Comparison of ENCODE assay signal across 21 cellular contexts in genomic region chr1:173489929-173490328, GRCh38.
"Had no signal": no experiment of that assay in that cellular context is flagged by ENCODE, and none has a peak within 500 bp of the region (broad histone marks: within the 10 kb centered on the region; RNA-seq: fewer than 3 reads in every experiment).

No MANE protein-coding gene starts in this region.

- DNase-seq: activated CD4-positive, alpha-beta memory T cell treated with anti-CD3 and anti-CD28 coated beads, Interleukin-2, amount 10 ng/mL, durations not matched to agents 7 days and 5 days; activated CD4-positive, alpha-beta T cell treated with anti-CD3 and anti-CD28 coated beads for 48 hours; activated effector memory CD4-positive, alpha-beta T cell treated with anti-CD3 and anti-CD28 coated beads, Interleukin-2, amount 50 U/mL, for 16 hours; activated naive CD4-positive, alpha-beta T cell treated with anti-CD3 and anti-CD28 coated beads, Interleukin-2, amount 10 ng/mL, durations not matched to agents 7 days and 5 days; amygdala; colonic mucosa; dorsolateral prefrontal cortex; effector memory CD8-positive, alpha-beta T cell; hypothalamus; pancreas; right lobe of liver; stimulated activated CD4-positive, alpha-beta T cell treated with anti-CD3 and anti-CD28 coated beads, Interleukin-2, amount 100 ng/mL, for 48 hours; stimulated activated CD8-positive, alpha-beta memory T cell treated with anti-CD3 and anti-CD28 coated beads, Interleukin-4, amount 100 ng/mL, for 48 hours; stimulated activated naive CD4-positive, alpha-beta T cell; T1000; upper lobe of right lung had no signal

- H3K4me1 Mint-ChIP-seq: activated CD4-positive, alpha-beta memory T cell treated with anti-CD3 and anti-CD28 coated beads, Interleukin-2, amount 10 ng/mL, durations not matched to agents 7 days and 5 days; memory B cell; nephron had no signal

- H3K27me3 ChIP-seq: colonic mucosa, dorsolateral prefrontal cortex, esophagus muscularis mucosa, pancreas, right lobe of liver, upper lobe of right lung had no signal

- H3K4me1 ChIP-seq: colonic mucosa, esophagus muscularis mucosa, pancreas, right lobe of liver, upper lobe of right lung had no signal

- ATAC-seq: effector memory CD8-positive, alpha-beta T cell; pancreas had no signal

- H3K9me3 Mint-ChIP-seq: activated CD4-positive, alpha-beta memory T cell treated with anti-CD3 and anti-CD28 coated beads, Interleukin-2, amount 10 ng/mL, durations not matched to agents 7 days and 5 days; effector memory CD8-positive, alpha-beta T cell had no signal

- H3K9me3 ChIP-seq: colonic mucosa, esophagus muscularis mucosa, pancreas, right lobe of liver, thoracic aorta, upper lobe of right lung had no signal

- H3K27ac ChIP-seq: colonic mucosa, dorsolateral prefrontal cortex, esophagus muscularis mucosa, pancreas, right lobe of liver, skin epidermis, thoracic aorta, upper lobe of right lung had no signal

- H3K4me3 ChIP-seq: colonic mucosa, dorsolateral prefrontal cortex, esophagus muscularis mucosa, pancreas, right lobe of liver, skin epidermis, thoracic aorta, upper lobe of right lung had no signal

- H3K27me3 Mint-ChIP-seq: activated CD4-positive, alpha-beta memory T cell treated with anti-CD3 and anti-CD28 coated beads, Interleukin-2, amount 10 ng/mL, durations not matched to agents 7 days and 5 days; activated naive CD4-positive, alpha-beta T cell treated with anti-CD3 and anti-CD28 coated beads, Interleukin-2, amount 10 ng/mL, durations not matched to agents 7 days and 5 days; effector memory CD8-positive, alpha-beta T cell; memory B cell had no signal

- H3K27ac Mint-ChIP-seq: activated CD4-positive, alpha-beta memory T cell treated with anti-CD3 and anti-CD28 coated beads, Interleukin-2, amount 10 ng/mL, durations not matched to agents 7 days and 5 days; activated naive CD4-positive, alpha-beta T cell treated with anti-CD3 and anti-CD28 coated beads, Interleukin-2, amount 10 ng/mL, durations not matched to agents 7 days and 5 days; effector memory CD8-positive, alpha-beta T cell; memory B cell had no signal

- H3K4me3 Mint-ChIP-seq: activated CD4-positive, alpha-beta memory T cell treated with anti-CD3 and anti-CD28 coated beads, Interleukin-2, amount 10 ng/mL, durations not matched to agents 7 days and 5 days; activated naive CD4-positive, alpha-beta T cell treated with anti-CD3 and anti-CD28 coated beads, Interleukin-2, amount 10 ng/mL, durations not matched to agents 7 days and 5 days; effector memory CD8-positive, alpha-beta T cell; memory B cell; nephron had no signal
